ENCODE assay signal across 19 cellular contexts in the genomic region with DNA sequence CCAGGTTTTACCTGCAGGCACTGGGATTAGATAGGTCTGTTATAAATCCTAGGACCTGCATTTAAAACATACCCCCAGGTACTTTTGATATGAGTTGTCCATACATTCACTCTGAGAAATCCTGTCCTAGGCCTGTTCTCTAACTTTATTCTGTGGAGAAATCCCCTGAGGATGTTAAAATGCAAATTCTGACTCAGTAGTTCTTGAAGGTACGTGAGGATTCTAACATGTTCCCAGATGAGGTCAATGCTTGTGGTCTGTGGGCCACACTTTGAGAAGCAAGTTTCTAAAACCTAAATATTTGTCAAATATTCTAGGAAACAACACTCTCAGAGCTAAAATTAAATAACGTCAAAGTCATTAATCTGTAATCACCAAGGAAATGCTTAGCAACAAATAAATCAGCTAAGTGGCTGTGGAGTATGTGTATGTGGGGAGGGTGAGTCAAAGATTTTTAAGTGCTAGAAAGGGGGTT.
"Had no signal": no experiment of that assay in that cellular context is flagged by ENCODE, and none has a peak within 500 bp of the region (broad histone marks: within the 10 kb centered on the region; RNA-seq: fewer than 3 reads in every experiment).

No MANE protein-coding gene starts in this region.

- H3K27me3 ChIP-seq: colonic mucosa, sigmoid colon, stomach, upper lobe of left lung had no signal

- H3K4me1 ChIP-seq: colonic mucosa, lower lobe of right lung, sigmoid colon, stomach, upper lobe of left lung had no signal

- H3K4me3 ChIP-seq: colonic mucosa, lower lobe of right lung, sigmoid colon, stomach, upper lobe of left lung had no signal

- H3K27ac ChIP-seq: colonic mucosa, epithelial cell of prostate, lower lobe of right lung, sigmoid colon, stomach, upper lobe of left lung had no signal

- ATAC-seq: activated CD8-positive, alpha-beta T cell treated with anti-CD3 and anti-CD28 coated beads for 36 hours; left colon; lower lobe of right lung; stimulated activated effector memory CD8-positive, alpha-beta T cell treated with anti-CD3 and anti-CD28 coated beads, Interleukin-12 subunit alpha, Interleukin-12 subunit beta, amount 100 ng/mL, for 72 hours had no signal

- H3K36me3 ChIP-seq: colonic mucosa, lower lobe of right lung, sigmoid colon, stomach, upper lobe of left lung had no signal

- H3K9me3 ChIP-seq: colonic mucosa, lower lobe of right lung, sigmoid colon, stomach, upper lobe of left lung had no signal

- DNase-seq: activated CD4-positive, alpha-beta T cell treated with anti-CD3 and anti-CD28 coated beads, Interleukin-2, amount 10 ng/mL, durations not matched to agents 24 days and 14 days; activated CD8-positive, alpha-beta T cell treated with anti-CD3 and anti-CD28 coated beads for 36 hours; activated naive CD4-positive, alpha-beta T cell treated with Interleukin-2 at 50 U/mL for 16 hours; activated naive CD8-positive, alpha-beta T cell treated with anti-CD3 and anti-CD28 coated beads, Interleukin-2, amount 10 ng/mL, durations not matched to agents 7 days and 5 days; activated T-cell treated with anti-CD3 and anti-CD28 coated beads, Interleukin-2, amount 50 U/mL, for 1 hour; amygdala; colonic mucosa; endodermal cell; foreskin fibroblast; hippocampal formation; left colon; lower lobe of right lung; sigmoid colon; stimulated activated CD4-positive, alpha-beta T cell treated with anti-CD3 and anti-CD28 coated beads, Interleukin-4, amount 100 ng/mL, for 24 hours; stomach; T-helper 9 cell; upper lobe of left lung had no signal
